In the genomic region with DNA sequence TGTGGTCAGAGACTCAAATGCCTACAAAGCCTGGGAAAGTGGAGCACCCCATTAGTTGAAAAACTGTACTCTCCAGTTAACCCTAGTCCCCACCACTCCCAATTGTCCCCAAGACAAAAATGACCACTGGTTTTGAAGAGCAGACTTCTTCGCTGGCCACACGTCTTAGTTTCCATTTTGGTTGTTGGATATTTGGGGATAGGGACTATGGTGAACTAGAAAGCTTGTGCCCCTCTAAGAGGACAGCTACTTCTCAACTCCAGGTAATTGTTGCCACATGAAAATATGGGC, we compare ENCODE assay signal across 2 cellular contexts.
TF ChIP-seq lines count a peak whose summit lies in the region.

No MANE protein-coding gene starts in this region.

TF ChIP-seq in IMR-90, 13 proteins besides CTCF, POLR2A, EP300 and RAD21:
- TF ChIP-seq, protein P1, sequence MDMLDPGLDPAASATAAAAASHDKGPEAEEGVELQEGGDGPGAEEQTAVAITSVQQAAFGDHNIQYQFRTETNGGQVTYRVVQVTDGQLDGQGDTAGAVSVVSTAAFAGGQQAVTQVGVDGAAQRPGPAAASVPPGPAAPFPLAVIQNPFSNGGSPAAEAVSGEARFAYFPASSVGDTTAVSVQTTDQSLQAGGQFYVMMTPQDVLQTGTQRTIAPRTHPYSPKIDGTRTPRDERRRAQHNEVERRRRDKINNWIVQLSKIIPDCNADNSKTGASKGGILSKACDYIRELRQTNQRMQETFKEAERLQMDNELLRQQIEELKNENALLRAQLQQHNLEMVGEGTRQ (IDR thresholded peaks at IDR 0.05; ENCODE audit: low read depth, low read length), result no peak
- no peak for TF ChIP-seq BHLHE40 (IDR thresholded peaks at IDR 0.05; ENCODE audit: low read depth, low read length)
- no peak for TF ChIP-seq SMC3 (IDR thresholded peaks at IDR 0.05; ENCODE audit: low read depth, low read length)
- TF ChIP-seq CHD1 (IDR thresholded peaks at IDR 0.05; ENCODE audit: low read depth, low read length), result no peak
- TF ChIP-seq MAFK (IDR thresholded peaks at IDR 0.05; ENCODE audit: low read depth, low read length), result no peak
- TF ChIP-seq MXI1 (IDR thresholded peaks at IDR 0.05; ENCODE audit: borderline replicate concordance, low read depth, low read length), result no peak
- no peak for TF ChIP-seq RCOR1 (IDR thresholded peaks at IDR 0.05; ENCODE audit: insufficient replicate concordance, low read length)
- TF ChIP-seq CEBPB (IDR thresholded peaks at IDR 0.05; ENCODE audit: low read depth, low read length), result no peak
- TF ChIP-seq NFE2L2 (IDR thresholded peaks at IDR 0.05; ENCODE audit: low read depth, low read length), result no peak
- no peak for TF ChIP-seq RFX5 (IDR thresholded peaks at IDR 0.05; ENCODE audit: low read depth, low read length)
- TF ChIP-seq, protein P2, sequence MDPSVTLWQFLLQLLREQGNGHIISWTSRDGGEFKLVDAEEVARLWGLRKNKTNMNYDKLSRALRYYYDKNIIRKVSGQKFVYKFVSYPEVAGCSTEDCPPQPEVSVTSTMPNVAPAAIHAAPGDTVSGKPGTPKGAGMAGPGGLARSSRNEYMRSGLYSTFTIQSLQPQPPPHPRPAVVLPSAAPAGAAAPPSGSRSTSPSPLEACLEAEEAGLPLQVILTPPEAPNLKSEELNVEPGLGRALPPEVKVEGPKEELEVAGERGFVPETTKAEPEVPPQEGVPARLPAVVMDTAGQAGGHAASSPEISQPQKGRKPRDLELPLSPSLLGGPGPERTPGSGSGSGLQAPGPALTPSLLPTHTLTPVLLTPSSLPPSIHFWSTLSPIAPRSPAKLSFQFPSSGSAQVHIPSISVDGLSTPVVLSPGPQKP (IDR thresholded peaks at IDR 0.05; ENCODE audit: borderline replicate concordance, low read depth, low read length), result no peak
- TF ChIP-seq MAZ (IDR thresholded peaks at IDR 0.05; ENCODE audit: borderline replicate concordance, low read depth, low read length), result no peak
- TF ChIP-seq FOS (IDR thresholded peaks at IDR 0.05; ENCODE audit: low read depth, low read length), result no peak

TF ChIP-seq in H1, 55 proteins besides CTCF, POLR2A, EP300 and RAD21:
- TF ChIP-seq PHF8 (conservative IDR thresholded peaks at IDR 0.05; ENCODE audit: low read depth, low read length) (no peak), TCF12 (IDR thresholded peaks at IDR 0.05; ENCODE audit: low read depth, low read length) (no peak), JUND (IDR thresholded peaks at IDR 0.05; ENCODE audit: low read length) (no peak), KDM1A (IDR thresholded peaks at IDR 0.05; ENCODE audit: borderline replicate concordance, low read length) (no peak), ASH2L (IDR thresholded peaks at IDR 0.05; ENCODE audit: low read length) (no peak), MAFK (IDR thresholded peaks at IDR 0.05; ENCODE audit: low read depth, low read length) (no peak), CBX8 (IDR thresholded peaks at IDR 0.05; ENCODE audit: borderline replicate concordance, low read depth, low read length) (no peak), GABPA (IDR thresholded peaks at IDR 0.05; ENCODE audit: borderline replicate concordance, insufficient read depth, low read length) (no peak)
- TF ChIP-seq, protein P1 (IDR thresholded peaks at IDR 0.05; ENCODE audit: low read length), result no peak
